ENCODE assay signal across 8 cellular contexts in the genomic region with DNA sequence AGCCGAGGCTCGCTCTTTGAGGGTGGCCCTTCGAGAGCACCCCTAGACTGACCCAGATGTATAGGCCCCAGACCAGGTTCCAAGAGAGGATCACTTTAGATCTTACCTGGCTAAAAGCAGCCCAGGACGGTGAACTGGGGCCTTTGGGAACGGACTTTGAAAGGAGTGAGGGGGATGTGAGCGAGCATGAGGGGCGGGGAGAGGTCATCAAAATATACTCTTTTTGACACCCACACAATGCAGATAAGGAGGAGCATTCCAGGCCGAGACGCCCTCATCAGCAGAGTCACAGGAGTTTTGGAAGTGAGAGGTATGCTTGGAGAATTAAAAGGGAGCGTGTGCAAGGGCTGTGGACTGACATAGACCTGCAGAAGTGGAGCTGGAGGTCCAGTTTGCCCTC. TPM values are rescaled to one million over a fixed set of nuclear protein-coding genes. Genes with fewer than 3 reads are reported as not detected.
DNase-seq lines count a peak whose midpoint lies in the region; ATAC-seq and TF ChIP-seq lines count a peak whose summit lies in the region.

No MANE protein-coding gene starts in this region.

- H2AFZ ChIP-seq in Loucy (ENCODE audit: low read length) (no peak overlapping the region), neural cell (ENCODE audit: low read depth, low read length) (no peak overlapping the region)

- H3K27me3 ChIP-seq in BLaER1 treated with 17β-estradiol and CSF1 and Interleukin-3, amounts not matched to agents 10 nM and 100 nM = peaks cover 53 to 85% (median 78%) of the 10 kb centered on the region in 11 experiments
- H3K27me3 ChIP-seq in Loucy (ENCODE audit: insufficient read depth, low read length, poor library complexity, severe bottlenecking) (no peaks in the 10 kb centered on the region), neural cell (ENCODE audit: insufficient read depth, low read depth, low read length) (no peaks in the 10 kb centered on the region)

- H4K20me1 ChIP-seq in BLaER1 treated with 17β-estradiol and CSF1 and Interleukin-3, amounts not matched to agents 10 nM and 100 nM = peaks cover 0 to 37% (median 6%) of the 10 kb centered on the region in 11 experiments; a peak in 11 of 22 replicates
- peaks cover 2% of the 10 kb centered on the region for H4K20me1 ChIP-seq in Loucy (ENCODE audit: insufficient read depth, low read length, poor library complexity, severe bottlenecking)
- no peaks in the 10 kb centered on the region for H4K20me1 ChIP-seq in neural cell (ENCODE audit: insufficient read depth)

- no peaks in the 10 kb centered on the region for H3K27me3 Mint-ChIP-seq in effector memory CD8-positive, alpha-beta T cell

- TF ChIP-seq CTCF in Loucy (conservative IDR thresholded peaks at IDR 0.05; ENCODE audit: low read length) (no peak), neural cell (IDR thresholded peaks at IDR 0.05; ENCODE audit: poor library complexity, severe bottlenecking) (no peak)

- peaks cover 13 to 20% (median 17%) of the 10 kb centered on the region in 10 experiments; a peak in 17 of 20 replicates for H3K4me1 ChIP-seq in BLaER1 treated with 17β-estradiol and CSF1 and Interleukin-3, amounts not matched to agents 10 nM and 100 nM
- peaks cover 15% of the 10 kb centered on the region for H3K4me1 ChIP-seq in Loucy (ENCODE audit: insufficient read depth, low read length, poor library complexity, severe bottlenecking)

- peaks cover 12 to 21% of the 10 kb centered on the region in 2 donors for H3K4me1 Mint-ChIP-seq in effector memory CD8-positive, alpha-beta T cell (ENCODE audit: low read depth in 2 of 2)

- peak overlapping the region; percentile 53 to 82 (median 76); a peak in 21 of 22 replicates for H3K27ac ChIP-seq in BLaER1 treated with 17β-estradiol and CSF1 and Interleukin-3, amounts not matched to agents 10 nM and 100 nM
- H3K27ac ChIP-seq in neural cell (ENCODE audit: low read length) = peak overlapping the region; percentile 64

- DNase-seq in effector memory CD8-positive, alpha-beta T cell = no peak
- no peak for DNase-seq in islet precursor cell
- no peak for DNase-seq in stimulated activated CD4-positive, alpha-beta T cell treated with anti-CD3 and anti-CD28 coated beads, Interleukin-4, amount 100 ng/mL, for 4 hours

- ATAC-seq in effector memory CD8-positive, alpha-beta T cell (replicated peaks) = no peak
- ATAC-seq in HG03565 (IDR thresholded peaks at IDR 0.05; ENCODE audit: unreplicated experiment) = no peak
- ATAC-seq in GM21360 (IDR thresholded peaks at IDR 0.05; ENCODE audit: unreplicated experiment) = no peak

- H3K79me2 ChIP-seq in Loucy (ENCODE audit: insufficient read depth, low read length) (peaks cover 35% of the 10 kb centered on the region), neural cell (replicated peaks; ENCODE audit: insufficient read depth, low read length) (peaks cover 28% of the 10 kb centered on the region)

- H3K27ac Mint-ChIP-seq in effector memory CD8-positive, alpha-beta T cell = peak overlapping the region; percentile 97 to 98

- no peaks in the 10 kb centered on the region for H3K9me2 ChIP-seq in Loucy (replicated peaks; ENCODE audit: low read depth, low read length)
- no peaks in the 10 kb centered on the region for H3K9me2 ChIP-seq in neural cell (ENCODE audit: insufficient read depth, low read length)

- H3K4me2 ChIP-seq in BLaER1 treated with 17β-estradiol and CSF1 and Interleukin-3, amounts not matched to agents 10 nM and 100 nM = peak overlapping the region; percentile 73 to 90 (median 84)
- peak overlapping the region; percentile 88 for H3K4me2 ChIP-seq in Loucy (ENCODE audit: low read depth, low read length, poor library complexity, severe bottlenecking)
- H3K4me2 ChIP-seq in neural cell (ENCODE audit: low read length) = peak overlapping the region; percentile 35

- H3K4me3 ChIP-seq in BLaER1 treated with 17β-estradiol and CSF1 and Interleukin-3, amounts not matched to agents 10 nM and 100 nM = peak overlapping the region; percentile 66 to 82 (median 72)
- H3K4me3 ChIP-seq in Loucy (ENCODE audit: low read length, poor library complexity, severe bottlenecking) (peak overlapping the region; percentile 95), neural cell (ENCODE audit: low read length) (peak overlapping the region; percentile 76)

- peaks cover 0 to 6% (median 2%) of the 10 kb centered on the region in 11 experiments; a peak in 9 of 22 replicates for H3K9me3 ChIP-seq in BLaER1 treated with 17β-estradiol and CSF1 and Interleukin-3, amounts not matched to agents 10 nM and 100 nM (replicated peaks in 1 of 11)
- no peaks in the 10 kb centered on the region for H3K9me3 ChIP-seq in Loucy (ENCODE audit: insufficient read depth, low read depth, low read length)
- H3K9me3 ChIP-seq in neural cell (ENCODE audit: low read length) = no peaks in the 10 kb centered on the region

- H3K9me3 Mint-ChIP-seq in effector memory CD8-positive, alpha-beta T cell = no peaks in the 10 kb centered on the region

- peaks cover 7% of the 10 kb centered on the region for H3K36me3 Mint-ChIP-seq in effector memory CD8-positive, alpha-beta T cell (ENCODE audit: insufficient read depth)

- H3K4me3 Mint-ChIP-seq in effector memory CD8-positive, alpha-beta T cell = peak overlapping the region; percentile 90

- TF ChIP-seq EP300 in neural cell (conservative IDR thresholded peaks at IDR 0.05; ENCODE audit: poor library complexity, severe bottlenecking) = no peak

- peaks cover 0 to 22% (median 5%) of the 10 kb centered on the region in 11 experiments; a peak in 6 of 22 replicates for H3K36me3 ChIP-seq in BLaER1 treated with 17β-estradiol and CSF1 and Interleukin-3, amounts not matched to agents 10 nM and 100 nM
- H3K36me3 ChIP-seq in Loucy (ENCODE audit: insufficient read depth, low read length) (no peaks in the 10 kb centered on the region), neural cell (ENCODE audit: insufficient read depth, low read length) (no peaks in the 10 kb centered on the region)

- no peak for TF ChIP-seq RAD21 in neural cell (conservative IDR thresholded peaks at IDR 0.05)

- no peaks in the 10 kb centered on the region for H3F3A ChIP-seq in Loucy (ENCODE audit: low read depth)
- no peaks in the 10 kb centered on the region for H3F3A ChIP-seq in neural cell (ENCODE audit: insufficient read depth, low read length, poor library complexity, severe bottlenecking)

- peak overlapping the region; percentile 77 to 88 (median 86) for H3K9ac ChIP-seq in BLaER1 treated with 17β-estradiol and CSF1 and Interleukin-3, amounts not matched to agents 10 nM and 100 nM
- H3K9ac ChIP-seq in Loucy (ENCODE audit: low read depth, low read length, poor library complexity, severe bottlenecking) (peak overlapping the region; percentile 92), neural cell (ENCODE audit: low read length) (peak overlapping the region; percentile 67)

TF ChIP-seq in neural cell, 6 proteins besides CTCF, POLR2A, EP300 and RAD21:
- no peak for TF ChIP-seq TAF1 (IDR thresholded peaks at IDR 0.05; ENCODE audit: low read depth)
- no peak for TF ChIP-seq MXI1 (conservative IDR thresholded peaks at IDR 0.05; ENCODE audit: poor library complexity, severe bottlenecking)
- TF ChIP-seq SMC3 (conservative IDR thresholded peaks at IDR 0.05; ENCODE audit: poor library complexity) = no peak
- no peak for TF ChIP-seq EZH2 (IDR thresholded peaks at IDR 0.05; ENCODE audit: borderline replicate concordance, insufficient read depth, low read length, poor library complexity, severe bottlenecking)
- TF ChIP-seq, protein P1, sequence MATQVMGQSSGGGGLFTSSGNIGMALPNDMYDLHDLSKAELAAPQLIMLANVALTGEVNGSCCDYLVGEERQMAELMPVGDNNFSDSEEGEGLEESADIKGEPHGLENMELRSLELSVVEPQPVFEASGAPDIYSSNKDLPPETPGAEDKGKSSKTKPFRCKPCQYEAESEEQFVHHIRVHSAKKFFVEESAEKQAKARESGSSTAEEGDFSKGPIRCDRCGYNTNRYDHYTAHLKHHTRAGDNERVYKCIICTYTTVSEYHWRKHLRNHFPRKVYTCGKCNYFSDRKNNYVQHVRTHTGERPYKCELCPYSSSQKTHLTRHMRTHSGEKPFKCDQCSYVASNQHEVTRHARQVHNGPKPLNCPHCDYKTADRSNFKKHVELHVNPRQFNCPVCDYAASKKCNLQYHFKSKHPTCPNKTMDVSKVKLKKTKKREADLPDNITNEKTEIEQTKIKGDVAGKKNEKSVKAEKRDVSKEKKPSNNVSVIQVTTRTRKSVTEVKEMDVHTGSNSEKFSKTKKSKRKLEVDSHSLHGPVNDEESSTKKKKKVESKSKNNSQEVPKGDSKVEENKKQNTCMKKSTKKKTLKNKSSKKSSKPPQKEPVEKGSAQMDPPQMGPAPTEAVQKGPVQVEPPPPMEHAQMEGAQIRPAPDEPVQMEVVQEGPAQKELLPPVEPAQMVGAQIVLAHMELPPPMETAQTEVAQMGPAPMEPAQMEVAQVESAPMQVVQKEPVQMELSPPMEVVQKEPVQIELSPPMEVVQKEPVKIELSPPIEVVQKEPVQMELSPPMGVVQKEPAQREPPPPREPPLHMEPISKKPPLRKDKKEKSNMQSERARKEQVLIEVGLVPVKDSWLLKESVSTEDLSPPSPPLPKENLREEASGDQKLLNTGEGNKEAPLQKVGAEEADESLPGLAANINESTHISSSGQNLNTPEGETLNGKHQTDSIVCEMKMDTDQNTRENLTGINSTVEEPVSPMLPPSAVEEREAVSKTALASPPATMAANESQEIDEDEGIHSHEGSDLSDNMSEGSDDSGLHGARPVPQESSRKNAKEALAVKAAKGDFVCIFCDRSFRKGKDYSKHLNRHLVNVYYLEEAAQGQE (IDR thresholded peaks at IDR 0.05; ENCODE audit: borderline replicate concordance) = no peak
- TF ChIP-seq POLR2AphosphoS5 (IDR thresholded peaks at IDR 0.05) = no peak

RNA-seq across cellular contexts. Expression of gene NSDHL, which starts 0.5 kb away (rescaled TPM):
- polyA plus RNA-seq in neural cell = 18.4 and 21.7 TPM in 2 replicates
- 17.9 and 23.1 TPM in 2 replicates for polyA minus RNA-seq in neural cell

RNA-seq across cellular contexts. Expression of gene CETN2, which starts 0.8 kb away (rescaled TPM):
- polyA plus RNA-seq in neural cell = 138 and 163 TPM in 2 replicates
- polyA minus RNA-seq in neural cell = 37.0 and 48.3 TPM in 2 replicates

Comparison
In these comparisons a context has a peak if more than half of its experiments do, and no peak if none do; other contexts are left out.
1. H3K4me2 ChIP-seq: peak in every context shown above with its lines; median percentile 88 in Loucy; 84 in BLaER1 treated with 17β-estradiol and CSF1 and Interleukin-3, amounts not matched to agents 10 nM and 100 nM; 35 in neural cell.